Comparison of ENCODE assay signal across 8 cellular contexts in genomic region chr3:50542177-50543034, GRCh38. TPM values are rescaled to one million over a fixed set of nuclear protein-coding genes. Genes with fewer than 3 reads are reported as not detected.
DNase-seq lines count a peak whose midpoint lies in the region; ATAC-seq and TF ChIP-seq lines count a peak whose summit lies in the region.

No MANE protein-coding gene starts in this region.

- no peak overlapping the region for H3K4me3 Mint-ChIP-seq in endothelial cell (ENCODE audit: unreplicated experiment)

- no peak overlapping the region for H3K4me3 ChIP-seq in AG04449 (ENCODE audit: low read depth, low read length)

- no peak for ATAC-seq in HG02571 (IDR thresholded peaks at IDR 0.05; ENCODE audit: unreplicated experiment)

- TF ChIP-seq CTCF in AG04449 (IDR thresholded peaks at IDR 0.05; ENCODE audit: insufficient read depth, low read length, missing control alignments) = peak; percentile 84
- peak; percentile 77 for TF ChIP-seq CTCF in GM20000 (IDR thresholded peaks at IDR 0.05; ENCODE audit: extremely low read depth, missing control alignments)
- peak; percentile 88 for TF ChIP-seq CTCF in endothelial cell (IDR thresholded peaks at IDR 0.05; ENCODE audit: unreplicated experiment)

- DNase-seq in AG04449 (ENCODE audit: low read depth, low spot score) (no peak), GM20000 (ENCODE audit: low spot score) (peak; percentile 80), NCI-H69 (lab: John Stamatoyannopoulos, UW) (peak; percentile 58), endothelial cell (ENCODE audit: low spot score) (peak; percentile 84), midbrain (lab: John Stamatoyannopoulos, UW) (peak; percentile 81)
- DNase-seq in activated CD8-positive, alpha-beta memory T cell treated with anti-CD3 and anti-CD28 coated beads for 24 hours = peak; percentile 87
- DNase-seq in stimulated activated CD8-positive, alpha-beta memory T cell treated with anti-CD3 and anti-CD28 coated beads, Interleukin-7, amount 100 ng/mL, for 4 hours (ENCODE audit: low read depth in 2 of 2) = peak; percentile 24

- CTCF ChIA-PET in AG04449 (lab: Yijun Ruan, JAX) = interaction anchor here (0.6 to 22.3 kb wide), 39 partner anchors 8 to 296 kb away, joined by 3 to 473 read pairs (median 5); partner anchors contain the start of genes C3orf18, CISH, CYB561D2 and MAPKAPK3

- H3K4me1 Mint-ChIP-seq in endothelial cell (ENCODE audit: unreplicated experiment) = peaks cover 16% of the 10 kb centered on the region

- peaks cover 6% of the 10 kb centered on the region for H3K27me3 Mint-ChIP-seq in endothelial cell (ENCODE audit: unreplicated experiment)

- H3K36me3 Mint-ChIP-seq in endothelial cell (ENCODE audit: low read depth, unreplicated experiment) = no peaks in the 10 kb centered on the region

- no peaks in the 10 kb centered on the region for H3K9me3 Mint-ChIP-seq in endothelial cell (ENCODE audit: unreplicated experiment)

- POLR2A ChIA-PET in AG04449 (lab: Yijun Ruan, JAX) = interaction anchor here (1.0 kb wide), 1 partner anchor 192 kb away, joined by 3 read pairs; the partner anchor contains the start of genes CYB561D2 and NPRL2

- no peak overlapping the region for H3K27ac Mint-ChIP-seq in endothelial cell (ENCODE audit: unreplicated experiment)

RNA-seq across cellular contexts. Expression of gene C3orf18, which starts 25.1 kb away (rescaled TPM):
- 4.0 TPM for total RNA-seq in endothelial cell (ENCODE audit: unreplicated experiment)

RNA-seq across cellular contexts. Expression of gene HEMK1, which starts 26.9 kb away (rescaled TPM):
- 10.9 TPM for total RNA-seq in endothelial cell (ENCODE audit: unreplicated experiment)

RNA-seq across cellular contexts. Expression of gene CACNA2D2, which starts 39.0 kb away (rescaled TPM):
- total RNA-seq in endothelial cell (ENCODE audit: unreplicated experiment) = 17.3 TPM
